Comparison of ENCODE assay signal across 1 cellular context in the genomic region with DNA sequence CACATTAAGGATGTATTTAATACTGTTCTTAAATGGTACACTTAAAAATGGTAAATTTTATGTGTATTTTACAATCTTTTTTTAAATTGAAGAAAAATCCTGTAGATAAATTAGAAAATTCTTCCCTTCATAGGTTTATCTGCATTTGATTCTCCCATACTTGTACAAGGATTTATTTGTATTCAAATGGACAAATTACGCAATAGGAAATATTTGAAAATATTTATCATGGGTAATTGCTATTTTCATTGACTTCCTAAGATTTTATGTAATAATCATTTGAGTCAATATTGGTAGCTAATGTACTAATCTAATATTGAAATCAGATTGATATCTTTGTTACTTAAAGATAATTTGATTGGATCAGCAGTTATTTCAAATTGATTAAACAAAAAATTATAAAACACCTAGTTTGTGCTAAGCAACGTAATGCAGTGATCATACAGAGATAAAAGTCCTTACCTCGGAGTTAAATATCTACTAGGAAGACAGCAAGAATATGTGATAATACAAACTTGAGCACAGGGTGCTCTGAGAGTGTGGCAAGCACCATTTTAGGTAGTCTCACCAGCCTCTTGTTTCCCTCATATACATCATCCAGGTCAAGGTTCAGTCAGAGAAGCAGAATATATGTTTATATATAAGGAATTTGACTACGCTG.
TF ChIP-seq lines count a peak whose summit lies in the region.

No MANE protein-coding gene starts in this region.

TF ChIP-seq in IMR-90, 13 proteins besides CTCF, POLR2A, EP300 and RAD21:
- TF ChIP-seq SMC3 (IDR thresholded peaks at IDR 0.05; ENCODE audit: low read depth, low read length) (no peak), CEBPB (IDR thresholded peaks at IDR 0.05; ENCODE audit: low read depth, low read length) (peak; percentile 84), MAFK (IDR thresholded peaks at IDR 0.05; ENCODE audit: low read depth, low read length) (peak; percentile 62)
TF ChIP-seq in IMR-90: peak in this region for 2.
